In the genomic region with DNA sequence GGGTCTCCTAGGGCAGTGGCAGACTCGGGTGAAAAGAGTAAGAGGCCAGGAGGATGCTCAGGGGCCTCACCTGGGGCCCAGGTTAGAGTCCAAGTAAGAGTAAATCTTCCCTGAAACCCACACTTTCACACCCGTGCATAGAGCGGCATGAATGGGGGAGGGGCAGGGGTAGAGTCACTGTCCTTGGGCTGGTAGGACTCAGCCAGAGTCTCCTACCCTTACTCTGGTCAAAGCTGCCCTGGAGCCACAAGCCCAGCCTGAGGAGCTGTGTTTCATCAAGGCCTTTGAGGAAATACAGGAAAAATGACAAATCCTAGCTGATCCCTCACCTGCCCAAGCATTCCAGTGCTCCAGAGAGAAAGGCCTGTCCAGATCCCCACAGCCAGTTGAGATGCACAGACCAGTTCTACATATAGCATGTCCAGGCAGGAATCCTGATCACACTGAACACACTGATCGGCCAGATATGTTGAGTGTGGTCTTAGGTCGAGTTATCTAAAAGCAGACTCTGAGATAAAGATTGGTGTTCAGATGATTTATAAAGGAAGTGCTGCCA, we compare ENCODE assay signal across 28 cellular contexts.
"Had no signal": no experiment of that assay in that cellular context is flagged by ENCODE, and none has a peak within 500 bp of the region (broad histone marks: within the 10 kb centered on the region; RNA-seq: fewer than 3 reads in every experiment).

No MANE protein-coding gene starts in this region.

- DNase-seq: hypothalamus; immature natural killer cell; left ventricle myocardium inferior; mesendoderm; naive B cell; natural killer cell; nephron progenitor cell; ovary; retina; right cardiac atrium; stimulated activated CD4-positive, alpha-beta T cell treated with anti-CD3 and anti-CD28 coated beads, Interleukin-12 subunit alpha, Interleukin-12 subunit beta, amount 100 ng/mL, for 4 hours; stimulated activated CD4-positive, alpha-beta T cell treated with anti-CD3 and anti-CD28 coated beads, Interleukin-15, amount 100 ng/mL, for 24 hours; stimulated activated CD4-positive, alpha-beta T cell treated with anti-CD3 and anti-CD28 coated beads, Interleukin-2, amount 100 ng/mL, for 24 hours; stimulated activated CD4-positive, alpha-beta T cell treated with anti-CD3 and anti-CD28 coated beads, Interleukin-4, amount 100 ng/mL, for 1 hour; stimulated activated naive B cell treated with anti-CD40 and anti-IgM and Interleukin-4, amounts not matched to agents 10 μg/mL and 1 μg/mL and 100 μg/mL, for 72 hours; stimulated activated naive CD8-positive, alpha-beta T cell treated with anti-CD3 and anti-CD28 coated beads, Interleukin-15, Interleukin-2, amounts not matched to agents 100 U/mL and 50 U/mL, for 24 hours; stomach; upper lobe of left lung had no signal

- H3K4me3 ChIP-seq: left ventricle myocardium inferior, lung, neural progenitor cell, ovary, prostate gland, skin epidermis, stomach, thoracic aorta, tibial nerve, upper lobe of left lung, vagina had no signal

- ATAC-seq: natural killer cell; sciatic nerve; stimulated activated naive B cell treated with anti-CD40 and anti-IgM and Interleukin-4, amounts not matched to agents 10 μg/mL and 1 μg/mL and 100 μg/mL, for 72 hours; stimulated activated naive CD8-positive, alpha-beta T cell treated with anti-CD3 and anti-CD28 coated beads, Interleukin-15, Interleukin-2, amounts not matched to agents 100 U/mL and 50 U/mL, for 24 hours had no signal

- H3K27ac ChIP-seq: left ventricle myocardium inferior, neural progenitor cell, ovary, prostate gland, skin epidermis, stomach, thoracic aorta, tibial nerve, upper lobe of left lung, vagina had no signal

- FAIRE-seq: islet of Langerhans had no signal

- H3K9ac ChIP-seq: neural progenitor cell had no signal

- H3K4me3 Mint-ChIP-seq: immature natural killer cell; mesothelial cell of epicardium; naive B cell; natural killer cell; nephron progenitor cell; neural progenitor cell; stimulated activated naive B cell treated with anti-CD40 and anti-IgM and Interleukin-4, amounts not matched to agents 10 μg/mL and 1 μg/mL and 100 μg/mL, for 72 hours had no signal

- H3K4me1 ChIP-seq: left ventricle myocardium inferior, prostate gland, stomach, tibial nerve, upper lobe of left lung, vagina had no signal

- H3K4me2 ChIP-seq: neural progenitor cell had no signal

- H3K9me3 Mint-ChIP-seq: mesothelial cell of epicardium; naive B cell; natural killer cell; nephron progenitor cell; neural progenitor cell; stimulated activated naive B cell treated with anti-CD40 and anti-IgM and Interleukin-4, amounts not matched to agents 10 μg/mL and 1 μg/mL and 100 μg/mL, for 72 hours had no signal

- H3K27me3 ChIP-seq: neural progenitor cell, ovary, stomach, tibial nerve, upper lobe of left lung, vagina had no signal

- H3K4me1 Mint-ChIP-seq: immature natural killer cell; naive B cell; natural killer cell; stimulated activated naive B cell treated with anti-CD40 and anti-IgM and Interleukin-4, amounts not matched to agents 10 μg/mL and 1 μg/mL and 100 μg/mL, for 72 hours had no signal

- H3K36me3 ChIP-seq: left ventricle myocardium inferior, neural progenitor cell, ovary, prostate gland, stomach, thoracic aorta, tibial nerve, upper lobe of left lung, vagina had no signal

- H3K9me3 ChIP-seq: left ventricle myocardium inferior, ovary, prostate gland, stomach, thoracic aorta, tibial nerve, upper lobe of left lung, vagina had no signal

- H3K27ac Mint-ChIP-seq: immature natural killer cell; mesothelial cell of epicardium; naive B cell; natural killer cell; nephron progenitor cell; neural progenitor cell; stimulated activated naive B cell treated with anti-CD40 and anti-IgM and Interleukin-4, amounts not matched to agents 10 μg/mL and 1 μg/mL and 100 μg/mL, for 72 hours had no signal

- H2AFZ ChIP-seq: neural progenitor cell had no signal

- H3K36me3 Mint-ChIP-seq: immature natural killer cell; mesothelial cell of epicardium; natural killer cell; neural progenitor cell; stimulated activated naive B cell treated with anti-CD40 and anti-IgM and Interleukin-4, amounts not matched to agents 10 μg/mL and 1 μg/mL and 100 μg/mL, for 72 hours had no signal
